19 cellular contexts compared by ENCODE assay signal in genomic region chr1:45615885-45616284, GRCh38.
"Had no signal": no experiment of that assay in that cellular context is flagged by ENCODE, and none has a peak within 500 bp of the region (broad histone marks: within the 10 kb centered on the region; RNA-seq: fewer than 3 reads in every experiment).

No MANE protein-coding gene starts in this region.

- H3K9me3 ChIP-seq: lower lobe of right lung, transverse colon, uterus had no signal

- ATAC-seq: activated CD8-positive, alpha-beta memory T cell treated with anti-CD3 and anti-CD28 coated beads, Interleukin-2, amount 10 ng/mL, durations not matched to agents 7 days and 5 days; lower lobe of right lung had no signal

- H3K4me3 Mint-ChIP-seq: activated CD4-positive, alpha-beta memory T cell treated with anti-CD3 and anti-CD28 coated beads, Interleukin-2, amount 10 ng/mL, durations not matched to agents 7 days and 5 days; activated CD8-positive, alpha-beta memory T cell treated with anti-CD3 and anti-CD28 coated beads, Interleukin-2, amount 10 ng/mL, durations not matched to agents 7 days and 5 days; activated naive CD4-positive, alpha-beta T cell treated with anti-CD3 and anti-CD28 coated beads, Interleukin-2, amount 50 U/mL, for 24 hours; dendritic cell treated with granulocyte-macrophage colony-stimulating factor and Interleukin-4, amounts not matched to agents 40 ng/mL and 50 ng/mL, for 4 days; mesothelial cell of epicardium; stimulated activated naive CD8-positive, alpha-beta T cell treated with anti-CD3 and anti-CD28 coated beads, Interleukin-15, Interleukin-2, amounts not matched to agents 100 ng/mL and 50 ng/mL, for 24 hours had no signal

- H3K36me3 ChIP-seq: uterus had no signal

- H3K4me3 ChIP-seq: lower lobe of right lung, transverse colon, uterus had no signal

- H3K4me1 Mint-ChIP-seq: activated CD4-positive, alpha-beta memory T cell treated with anti-CD3 and anti-CD28 coated beads, Interleukin-2, amount 10 ng/mL, durations not matched to agents 7 days and 5 days; activated CD8-positive, alpha-beta memory T cell treated with anti-CD3 and anti-CD28 coated beads, Interleukin-2, amount 10 ng/mL, durations not matched to agents 7 days and 5 days; mesothelial cell of epicardium had no signal

- H3K27ac Mint-ChIP-seq: activated CD4-positive, alpha-beta memory T cell treated with anti-CD3 and anti-CD28 coated beads, Interleukin-2, amount 10 ng/mL, durations not matched to agents 7 days and 5 days; activated CD8-positive, alpha-beta memory T cell treated with anti-CD3 and anti-CD28 coated beads, Interleukin-2, amount 10 ng/mL, durations not matched to agents 7 days and 5 days; activated naive CD4-positive, alpha-beta T cell treated with anti-CD3 and anti-CD28 coated beads, Interleukin-2, amount 50 U/mL, for 24 hours; dendritic cell treated with granulocyte-macrophage colony-stimulating factor and Interleukin-4, amounts not matched to agents 40 ng/mL and 50 ng/mL, for 4 days; mesothelial cell of epicardium; stimulated activated naive CD8-positive, alpha-beta T cell treated with anti-CD3 and anti-CD28 coated beads, Interleukin-15, Interleukin-2, amounts not matched to agents 100 ng/mL and 50 ng/mL, for 24 hours had no signal

- H3K27ac ChIP-seq: lower lobe of right lung, transverse colon, uterus had no signal

- DNase-seq: activated CD4-positive, alpha-beta memory T cell treated with anti-CD3 and anti-CD28 coated beads, Interleukin-2, amount 10 ng/mL, durations not matched to agents 7 days and 5 days; activated CD4-positive, alpha-beta T cell treated with anti-CD3 and anti-CD28 coated beads for 48 hours; activated CD4-positive, CD25-positive, alpha-beta regulatory T cell; activated CD8-positive, alpha-beta memory T cell treated with anti-CD3 and anti-CD28 coated beads, Interleukin-2, amount 10 ng/mL, durations not matched to agents 7 days and 5 days; activated effector memory CD4-positive, alpha-beta T cell treated with Interleukin-2 at 50 U/mL for 16 hours; activated T-cell treated with anti-CD3 and anti-CD28 coated beads, Interleukin-2, amount 50 U/mL, for 1 hour; effector memory CD4-positive, alpha-beta T cell; foreskin fibroblast; glutamatergic neuron; hypothalamus; lower lobe of right lung; retina; stimulated activated CD8-positive, alpha-beta memory T cell treated with anti-CD3 and anti-CD28 coated beads, Interleukin-4, amount 100 ng/mL, for 48 hours; transverse colon; uterus had no signal

- H3K27me3 ChIP-seq: transverse colon, uterus had no signal

- H3K9me3 Mint-ChIP-seq: activated CD4-positive, alpha-beta memory T cell treated with anti-CD3 and anti-CD28 coated beads, Interleukin-2, amount 10 ng/mL, durations not matched to agents 7 days and 5 days; activated naive CD4-positive, alpha-beta T cell treated with anti-CD3 and anti-CD28 coated beads, Interleukin-2, amount 50 U/mL, for 24 hours; dendritic cell treated with granulocyte-macrophage colony-stimulating factor and Interleukin-4, amounts not matched to agents 40 ng/mL and 50 ng/mL, for 4 days; mesothelial cell of epicardium; stimulated activated naive CD8-positive, alpha-beta T cell treated with anti-CD3 and anti-CD28 coated beads, Interleukin-15, Interleukin-2, amounts not matched to agents 100 ng/mL and 50 ng/mL, for 24 hours had no signal

- H3K27me3 Mint-ChIP-seq: activated CD4-positive, alpha-beta memory T cell treated with anti-CD3 and anti-CD28 coated beads, Interleukin-2, amount 10 ng/mL, durations not matched to agents 7 days and 5 days; activated CD8-positive, alpha-beta memory T cell treated with anti-CD3 and anti-CD28 coated beads, Interleukin-2, amount 10 ng/mL, durations not matched to agents 7 days and 5 days; activated naive CD4-positive, alpha-beta T cell treated with anti-CD3 and anti-CD28 coated beads, Interleukin-2, amount 50 U/mL, for 24 hours; dendritic cell treated with granulocyte-macrophage colony-stimulating factor and Interleukin-4, amounts not matched to agents 40 ng/mL and 50 ng/mL, for 4 days; stimulated activated naive CD8-positive, alpha-beta T cell treated with anti-CD3 and anti-CD28 coated beads, Interleukin-15, Interleukin-2, amounts not matched to agents 100 ng/mL and 50 ng/mL, for 24 hours had no signal

- H3K4me1 ChIP-seq: transverse colon, uterus had no signal
